ENCODE assay signal across 12 cellular contexts in genomic region chr5:14218897-14219573, GRCh38.
DNase-seq lines count a peak whose midpoint lies in the region; ATAC-seq and TF ChIP-seq lines count a peak whose summit lies in the region.
"Had no signal": no experiment of that assay in that cellular context is flagged by ENCODE, and none has a peak within 500 bp of the region (broad histone marks: within the 10 kb centered on the region; RNA-seq: fewer than 3 reads in every experiment).

No MANE protein-coding gene starts in this region.

- H3F3A ChIP-seq in MM.1S (ENCODE audit: insufficient read depth, low read length): peaks cover 17% of the 10 kb centered on the region

- H3K27ac ChIP-seq in BLaER1 treated with 17β-estradiol and CSF1 and Interleukin-3, amounts not matched to agents 10 nM and 100 nM: peak overlapping the region in 8 of 11 experiments; percentile 3 to 88 (median 44); a peak in 11 of 22 replicates
- H3K27ac ChIP-seq in VCaP (peak overlapping the region; percentile 52), heart left ventricle (peak overlapping the region in 8 of 12 donors; percentile 6 to 76 (median 38)), ovary (peak overlapping the region; percentile 35 to 37), MM.1S (ENCODE audit: low read length) (no peak overlapping the region)

- TF ChIP-seq POLR2A in heart left ventricle (IDR thresholded peaks at IDR 0.05): no peak
- no peak for TF ChIP-seq POLR2A in ovary (IDR thresholded peaks at IDR 0.05)

- no peak overlapping the region for H3K4me3 ChIP-seq in BLaER1 treated with 17β-estradiol and CSF1 and Interleukin-3, amounts not matched to agents 10 nM and 100 nM
- H3K4me3 ChIP-seq in heart left ventricle: no peak overlapping the region
- no peak overlapping the region for H3K4me3 ChIP-seq in ovary
- H3K4me3 ChIP-seq in MM.1S (ENCODE audit: low read length): no peak overlapping the region

- peaks cover 0 to 19% (median 4%) of the 10 kb centered on the region in 11 experiments; a peak in 9 of 22 replicates for H3K36me3 ChIP-seq in BLaER1 treated with 17β-estradiol and CSF1 and Interleukin-3, amounts not matched to agents 10 nM and 100 nM
- H3K36me3 ChIP-seq in heart left ventricle: no peaks in the 10 kb centered on the region
- no peaks in the 10 kb centered on the region for H3K36me3 ChIP-seq in ovary
- no peaks in the 10 kb centered on the region for H3K36me3 ChIP-seq in MM.1S (replicated peaks; ENCODE audit: insufficient read depth, low read length)

- H3K79me2 ChIP-seq in MM.1S (ENCODE audit: low read length): peaks cover 84% of the 10 kb centered on the region

- H2AFZ ChIP-seq in MM.1S (ENCODE audit: low read length): no peak overlapping the region

- DNase-seq in heart left ventricle (no peak), ovary (no peak), OCI-M1 (lab: John Stamatoyannopoulos, UW) (no peak), MM.1S (no peak)
- no peak for DNase-seq in effector CD8-positive, alpha-beta T cell (lab: John Stamatoyannopoulos, UW)
- DNase-seq: activated naive CD8-positive, alpha-beta T cell treated with anti-CD3 and anti-CD28 coated beads for 36 hours; NCI-H146; SHP77 treated with DMSO at 0.1 percent for 48 hours had no signal

- ATAC-seq in heart left ventricle: peak in 3 of 4 donors; percentile 42 to 55 (median 51)
- no peak for ATAC-seq in GM19328 (IDR thresholded peaks at IDR 0.05; ENCODE audit: unreplicated experiment)
- ATAC-seq: esophagus mucosa had no signal

- H3K9me2 ChIP-seq in MM.1S (replicated peaks; ENCODE audit: insufficient read depth, low read length): no peaks in the 10 kb centered on the region

- H3K9ac ChIP-seq in BLaER1 treated with 17β-estradiol and CSF1 and Interleukin-3, amounts not matched to agents 10 nM and 100 nM: peak overlapping the region in 3 of 11 experiments; percentile 3 to 32 (median 7); a peak in 3 of 22 replicates
- H3K9ac ChIP-seq in MM.1S (ENCODE audit: low read length): no peak overlapping the region

- H3K27me3 ChIP-seq in BLaER1 treated with 17β-estradiol and CSF1 and Interleukin-3, amounts not matched to agents 10 nM and 100 nM: no peaks in the 10 kb centered on the region
- H3K27me3 ChIP-seq in heart left ventricle (no peaks in the 10 kb centered on the region), ovary (no peaks in the 10 kb centered on the region), MM.1S (replicated peaks; ENCODE audit: insufficient read depth, low read length) (no peaks in the 10 kb centered on the region)

- no peak for TF ChIP-seq CTCF in VCaP (conservative IDR thresholded peaks at IDR 0.05)
- TF ChIP-seq CTCF in heart left ventricle (IDR thresholded peaks at IDR 0.05): no peak
- TF ChIP-seq CTCF in ovary (IDR thresholded peaks at IDR 0.05): no peak
- no peak for TF ChIP-seq CTCF in MM.1S (IDR thresholded peaks at IDR 0.05; ENCODE audit: low read length)

- peaks cover 72 to 78% (median 74%) of the 10 kb centered on the region in 10 experiments for H3K4me1 ChIP-seq in BLaER1 treated with 17β-estradiol and CSF1 and Interleukin-3, amounts not matched to agents 10 nM and 100 nM
- H3K4me1 ChIP-seq in heart left ventricle (peaks cover 5 to 82% (median 66%) of the 10 kb centered on the region in 12 donors), ovary (ENCODE audit: insufficient read depth) (peaks cover 30% of the 10 kb centered on the region), MM.1S (ENCODE audit: low read length) (peaks cover 32% of the 10 kb centered on the region)

- H4K20me1 ChIP-seq in BLaER1 treated with 17β-estradiol and CSF1 and Interleukin-3, amounts not matched to agents 10 nM and 100 nM: peaks cover 44 to 99% (median 66%) of the 10 kb centered on the region in 11 experiments; a peak in 21 of 22 replicates
- H4K20me1 ChIP-seq in MM.1S (ENCODE audit: insufficient read depth, low read length): no peaks in the 10 kb centered on the region

- peaks cover 0 to 14% (median 10%) of the 10 kb centered on the region in 11 experiments; a peak in 10 of 22 replicates for H3K9me3 ChIP-seq in BLaER1 treated with 17β-estradiol and CSF1 and Interleukin-3, amounts not matched to agents 10 nM and 100 nM (replicated peaks in 1 of 11)
- no peaks in the 10 kb centered on the region for H3K9me3 ChIP-seq in heart left ventricle
- no peaks in the 10 kb centered on the region for H3K9me3 ChIP-seq in ovary
- no peaks in the 10 kb centered on the region for H3K9me3 ChIP-seq in MM.1S (replicated peaks; ENCODE audit: insufficient read depth, low read length)

- 55 to 72% (median 61%) methylated on average over 10 of the region's 10 CpGs for WGBS in heart left ventricle, 4 donors
- 19 to 38% (median 26%) methylated on average over 10 of the region's 10 CpGs for WGBS in ovary, 3 donors

- TF ChIP-seq EP300 in ovary (IDR thresholded peaks at IDR 0.05): no peak

- intact Hi-C loops in heart left ventricle (cut with DNase I) (no loop called here), ovary (cut with DNase I) (loop anchor here in 2 of 4 donors (10.0 kb wide), 1 partner anchor 74 kb away; the partner anchor contains the start of gene TRIO (in 2 of the 2))

- H3K4me2 ChIP-seq in BLaER1 treated with 17β-estradiol and CSF1 and Interleukin-3, amounts not matched to agents 10 nM and 100 nM: peak overlapping the region; percentile 15 to 91 (median 40); a peak in 16 of 22 replicates
- H3K4me2 ChIP-seq in MM.1S (ENCODE audit: low read depth, low read length): no peak overlapping the region
